24 cellular contexts compared by ENCODE assay signal in the genomic region with DNA sequence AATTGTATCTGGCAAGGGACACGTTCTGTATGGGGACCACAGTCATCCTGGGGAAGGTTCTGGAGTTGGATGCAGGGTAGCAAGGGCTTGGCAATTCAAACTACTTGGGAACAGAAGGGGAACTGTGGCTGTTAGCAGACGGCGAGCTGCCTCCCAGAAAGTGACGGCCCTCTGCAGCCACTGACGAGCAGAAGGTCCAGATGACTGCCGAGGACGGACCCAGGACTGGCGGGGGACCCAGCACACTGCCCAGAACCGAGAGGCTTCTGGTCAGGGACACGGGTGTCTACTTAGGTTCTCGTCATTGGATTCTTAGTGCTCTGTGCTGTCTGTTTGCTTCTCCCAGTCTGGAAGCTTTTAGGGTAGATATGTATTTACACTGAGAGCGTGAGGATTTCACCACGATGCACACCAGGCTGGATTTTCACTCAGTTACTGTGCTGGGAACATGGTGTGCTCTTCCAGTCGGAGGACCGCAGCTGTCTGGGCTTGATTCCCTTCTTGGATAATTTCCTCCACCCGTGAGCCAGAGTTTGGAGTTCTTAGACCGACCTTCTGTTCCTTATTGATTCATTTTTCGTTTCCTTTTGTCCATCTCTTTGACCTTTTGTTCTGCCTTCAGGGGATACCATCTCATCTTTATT. TPM values are rescaled to one million over a fixed set of nuclear protein-coding genes. Genes with fewer than 3 reads are reported as not detected.
A peak's percentile ranks its signal among the peaks of the same experiment; 100 is the strongest.
DNase-seq lines count a peak whose midpoint lies in the region; ATAC-seq and TF ChIP-seq lines count a peak whose summit lies in the region.
"Had no signal": no experiment of that assay in that cellular context is flagged by ENCODE, and none has a peak within 500 bp of the region (broad histone marks: within the 10 kb centered on the region; RNA-seq: fewer than 3 reads in every experiment).

No MANE protein-coding gene starts in this region.

- TF ChIP-seq CTCF in endodermal cell (conservative IDR thresholded peaks at IDR 0.05) = no peak
- TF ChIP-seq CTCF in stomach (IDR thresholded peaks at IDR 0.05) = no peak

- CTCF ChIA-PET in activated CD8-positive, alpha-beta memory T cell treated with anti-CD3 and anti-CD28 coated beads, Interleukin-2, amount 10 ng/mL, durations not matched to agents 7 days and 5 days (lab: Charles Lee) = no interaction called here

- no peak overlapping the region for H3K9ac ChIP-seq in endodermal cell (ENCODE audit: extremely low read depth, low read length, poor library complexity, severe bottlenecking)
- H3K9ac ChIP-seq: BLaER1 treated with 17β-estradiol and CSF1 and Interleukin-3, amounts not matched to agents 10 nM and 100 nM had no signal

- TF ChIP-seq POLR2A in stomach (IDR thresholded peaks at IDR 0.05) = no peak

- no peak for ATAC-seq in activated CD8-positive, alpha-beta memory T cell treated with anti-CD3 and anti-CD28 coated beads, Interleukin-2, amount 10 ng/mL, durations not matched to agents 7 days and 5 days
- ATAC-seq in HG02981 (IDR thresholded peaks at IDR 0.05; ENCODE audit: unreplicated experiment) = no peak
- ATAC-seq: activated CD8-positive, alpha-beta T cell treated with anti-CD3 and anti-CD28 coated beads, Interleukin-2, amount 10 ng/mL, durations not matched to agents 7 days and 5 days; activated naive CD8-positive, alpha-beta T cell treated with anti-CD3 and anti-CD28 coated beads, Interleukin-2, amount 50 U/mL, for 24 hours had no signal

- WGBS in endodermal cell (ENCODE audit: insufficient coverage in 1 of 2, insufficient read length in 1 of 2), 2 experiments = 82 to 87% methylated on average over 16 to 18 of the region's 18 CpGs
- 54 to 63% (median 58%) methylated on average over 18 of the region's 18 CpGs for WGBS in stomach, 5 donors

- H3K27ac ChIP-seq in endodermal cell (ENCODE audit: low read depth, low read length) = no peak overlapping the region
- H3K27ac ChIP-seq in stomach = peak overlapping the region in 2 of 5 donors; percentile 36 to 40
- H3K27ac ChIP-seq: BLaER1 treated with 17β-estradiol and CSF1 and Interleukin-3, amounts not matched to agents 10 nM and 100 nM; brain microvascular endothelial cell; uterus had no signal

- intact Hi-C loops in stomach (cut with DNase I; ENCODE audit: low total_unique reads) = no loop called here
- intact Hi-C loops in activated T-helper 2 cell treated with anti-CD3 and anti-CD28 coated beads, Interferon-gamma antibody, Interleukin-2, Interleukin-4, amounts not matched to agents 10 μg/mL and 5 μg/mL and 100 μg/mL, durations not matched to agents 14 hours and 24 hours and 36 hours (cut with micrococcal nuclease) = no loop called here

- H3K4me1 ChIP-seq in endodermal cell (ENCODE audit: control insufficient read depth, insufficient read depth, low read length) = no peaks in the 10 kb centered on the region
- no peaks in the 10 kb centered on the region for H3K4me1 ChIP-seq in stomach
- H3K4me1 ChIP-seq: prostate gland, uterus had no signal

- H3K9me3 ChIP-seq in endodermal cell (ENCODE audit: control insufficient read depth, low read length) (peaks cover 10% of the 10 kb centered on the region), stomach (peaks cover 0 to 8% (median 5%) of the 10 kb centered on the region in 4 donors)
- H3K9me3 ChIP-seq: prostate gland, uterus had no signal

- no peaks in the 10 kb centered on the region for H3K36me3 ChIP-seq in endodermal cell (ENCODE audit: control insufficient read depth, insufficient read depth, low read length)
- H3K36me3 ChIP-seq in stomach = no peaks in the 10 kb centered on the region
- H3K36me3 ChIP-seq: brain microvascular endothelial cell, prostate gland, uterus had no signal

- no peaks in the 10 kb centered on the region for H3K27me3 Mint-ChIP-seq in activated CD8-positive, alpha-beta memory T cell treated with anti-CD3 and anti-CD28 coated beads, Interleukin-2, amount 10 ng/mL, durations not matched to agents 7 days and 5 days
- peaks cover 16% of the 10 kb centered on the region for H3K27me3 Mint-ChIP-seq in endodermal cell (ENCODE audit: insufficient read depth)
- H3K27me3 Mint-ChIP-seq in activated T-helper 2 cell treated with anti-CD3 and anti-CD28 coated beads, Interferon-gamma antibody, Interleukin-2, Interleukin-4, amounts not matched to agents 10 μg/mL and 5 μg/mL and 100 μg/mL, durations not matched to agents 14 hours and 24 hours and 36 hours (ENCODE audit: low read depth) = no peaks in the 10 kb centered on the region
- H3K27me3 Mint-ChIP-seq: activated naive CD8-positive, alpha-beta T cell treated with anti-CD3 and anti-CD28 coated beads, Interleukin-2, amount 50 U/mL, for 24 hours had no signal

- peaks cover 18% of the 10 kb centered on the region for H3K36me3 Mint-ChIP-seq in activated CD8-positive, alpha-beta memory T cell treated with anti-CD3 and anti-CD28 coated beads, Interleukin-2, amount 10 ng/mL, durations not matched to agents 7 days and 5 days
- no peaks in the 10 kb centered on the region for H3K36me3 Mint-ChIP-seq in endodermal cell (ENCODE audit: low read depth)
- H3K36me3 Mint-ChIP-seq in activated T-helper 2 cell treated with anti-CD3 and anti-CD28 coated beads, Interferon-gamma antibody, Interleukin-2, Interleukin-4, amounts not matched to agents 10 μg/mL and 5 μg/mL and 100 μg/mL, durations not matched to agents 14 hours and 24 hours and 36 hours (ENCODE audit: low read depth) = peaks cover 14% of the 10 kb centered on the region

- H3K9me3 Mint-ChIP-seq in activated CD8-positive, alpha-beta memory T cell treated with anti-CD3 and anti-CD28 coated beads, Interleukin-2, amount 10 ng/mL, durations not matched to agents 7 days and 5 days (ENCODE audit: low read depth) = peaks cover 4% of the 10 kb centered on the region
- peaks cover 28% of the 10 kb centered on the region for H3K9me3 Mint-ChIP-seq in endodermal cell
- H3K9me3 Mint-ChIP-seq in activated T-helper 2 cell treated with anti-CD3 and anti-CD28 coated beads, Interferon-gamma antibody, Interleukin-2, Interleukin-4, amounts not matched to agents 10 μg/mL and 5 μg/mL and 100 μg/mL, durations not matched to agents 14 hours and 24 hours and 36 hours = peaks cover 14% of the 10 kb centered on the region

- H3K27ac Mint-ChIP-seq in activated CD8-positive, alpha-beta memory T cell treated with anti-CD3 and anti-CD28 coated beads, Interleukin-2, amount 10 ng/mL, durations not matched to agents 7 days and 5 days = no peak overlapping the region
- H3K27ac Mint-ChIP-seq in endodermal cell = no peak overlapping the region
- no peak overlapping the region for H3K27ac Mint-ChIP-seq in activated T-helper 2 cell treated with anti-CD3 and anti-CD28 coated beads, Interferon-gamma antibody, Interleukin-2, Interleukin-4, amounts not matched to agents 10 μg/mL and 5 μg/mL and 100 μg/mL, durations not matched to agents 14 hours and 24 hours and 36 hours
- H3K27ac Mint-ChIP-seq: activated CD8-positive, alpha-beta T cell treated with anti-CD3 and anti-CD28 coated beads, Interleukin-2, amount 10 ng/mL, durations not matched to agents 7 days and 5 days; activated naive CD8-positive, alpha-beta T cell treated with anti-CD3 and anti-CD28 coated beads, Interleukin-2, amount 50 U/mL, for 24 hours; activated T-helper 1 cell treated with anti-CD3 and anti-CD28 coated beads, Interleukin-12 subunit alpha, Interleukin-12 subunit beta, Interleukin-2, Interleukin-4 antibody, amounts not matched to agents 30 ng/mL and 10 ng/mL and 1 ng/mL, durations not matched to agents 14 hours and 24 hours and 36 hours; nephron had no signal

- H3K4me3 ChIP-seq in endodermal cell (ENCODE audit: low read length) = no peak overlapping the region
- H3K4me3 ChIP-seq in stomach = no peak overlapping the region
- H3K4me3 ChIP-seq: BLaER1 treated with 17β-estradiol and CSF1 and Interleukin-3, amounts not matched to agents 10 nM and 100 nM; prostate gland; uterus had no signal

- TF ChIP-seq EP300 in stomach (IDR thresholded peaks at IDR 0.05) = no peak

- no peaks in the 10 kb centered on the region for H3K4me1 Mint-ChIP-seq in activated CD8-positive, alpha-beta memory T cell treated with anti-CD3 and anti-CD28 coated beads, Interleukin-2, amount 10 ng/mL, durations not matched to agents 7 days and 5 days
- H3K4me1 Mint-ChIP-seq in endodermal cell = peaks cover 1% of the 10 kb centered on the region
- no peaks in the 10 kb centered on the region for H3K4me1 Mint-ChIP-seq in activated T-helper 2 cell treated with anti-CD3 and anti-CD28 coated beads, Interferon-gamma antibody, Interleukin-2, Interleukin-4, amounts not matched to agents 10 μg/mL and 5 μg/mL and 100 μg/mL, durations not matched to agents 14 hours and 24 hours and 36 hours (ENCODE audit: low read depth)
- H3K4me1 Mint-ChIP-seq: activated naive CD8-positive, alpha-beta T cell treated with anti-CD3 and anti-CD28 coated beads, Interleukin-2, amount 50 U/mL, for 24 hours; IgD-negative memory B cell; nephron had no signal

- peak; percentile 21 for DNase-seq in activated CD8-positive, alpha-beta memory T cell treated with anti-CD3 and anti-CD28 coated beads for 24 hours
- DNase-seq in activated CD8-positive, alpha-beta memory T cell treated with anti-CD3 and anti-CD28 coated beads, Interleukin-2, amount 10 ng/mL, durations not matched to agents 7 days and 5 days = no peak
- DNase-seq in endodermal cell (peak; percentile 13), mesenteric fat pad (ENCODE audit: low spot score) (peak; percentile 78), stomach (peak; percentile 23), KG1 (lab: John Stamatoyannopoulos, UW) (no peak)
- DNase-seq in activated T-helper 2 cell treated with anti-CD3 and anti-CD28 coated beads, Interferon-gamma antibody, Interleukin-2, Interleukin-4, amounts not matched to agents 10 μg/mL and 5 μg/mL and 100 μg/mL, durations not matched to agents 14 hours and 24 hours and 36 hours (ENCODE audit: low spot score) = no peak
- DNase-seq: activated CD8-positive, alpha-beta T cell treated with anti-CD3 and anti-CD28 coated beads, Interleukin-2, amount 10 ng/mL, durations not matched to agents 7 days and 5 days; activated naive CD8-positive, alpha-beta T cell treated with anti-CD3 and anti-CD28 coated beads, Interleukin-2, amount 50 U/mL, for 24 hours; brain microvascular endothelial cell; mesendoderm; MM.1S; NCI-H2171; NCI-H526 treated with DMSO at 0.1 percent for 48 hours; substantia nigra; T1000 had no signal

- no peak overlapping the region for H3K4me3 Mint-ChIP-seq in activated CD8-positive, alpha-beta memory T cell treated with anti-CD3 and anti-CD28 coated beads, Interleukin-2, amount 10 ng/mL, durations not matched to agents 7 days and 5 days
- no peak overlapping the region for H3K4me3 Mint-ChIP-seq in endodermal cell
- H3K4me3 Mint-ChIP-seq in activated T-helper 2 cell treated with anti-CD3 and anti-CD28 coated beads, Interferon-gamma antibody, Interleukin-2, Interleukin-4, amounts not matched to agents 10 μg/mL and 5 μg/mL and 100 μg/mL, durations not matched to agents 14 hours and 24 hours and 36 hours (ENCODE audit: low read depth) = no peak overlapping the region
- H3K4me3 Mint-ChIP-seq: activated CD8-positive, alpha-beta T cell treated with anti-CD3 and anti-CD28 coated beads, Interleukin-2, amount 10 ng/mL, durations not matched to agents 7 days and 5 days; activated naive CD8-positive, alpha-beta T cell treated with anti-CD3 and anti-CD28 coated beads, Interleukin-2, amount 50 U/mL, for 24 hours; activated T-helper 1 cell treated with anti-CD3 and anti-CD28 coated beads, Interleukin-12 subunit alpha, Interleukin-12 subunit beta, Interleukin-2, Interleukin-4 antibody, amounts not matched to agents 30 ng/mL and 10 ng/mL and 1 ng/mL, durations not matched to agents 14 hours and 24 hours and 36 hours; IgD-negative memory B cell; nephron had no signal

- H3K27me3 ChIP-seq in endodermal cell (ENCODE audit: control insufficient read depth, insufficient read depth, low read length, poor library complexity, severe bottlenecking) (peaks cover 19% of the 10 kb centered on the region), stomach (peaks cover 0 to 24% (median 0%) of the 10 kb centered on the region in 3 donors)
- H3K27me3 ChIP-seq: BLaER1 treated with 17β-estradiol and CSF1 and Interleukin-3, amounts not matched to agents 10 nM and 100 nM; brain microvascular endothelial cell; uterus had no signal

RNA-seq across cellular contexts. Expression of a gene that starts 13.4 kb away (rescaled TPM):
- total RNA-seq in activated CD8-positive, alpha-beta memory T cell treated with anti-CD3 and anti-CD28 coated beads, Interleukin-2, amount 10 ng/mL, durations not matched to agents 7 days and 5 days = 10 to 100 TPM; 14.4 to 35.4 TPM
- total RNA-seq in endodermal cell (under 1 TPM; 0.55 to 0.71 TPM), mesenteric fat pad (1.9 TPM), stomach (10 to 100 TPM; 11.7 to 68.9 (median 21.9) TPM)
- polyA plus RNA-seq in endodermal cell (2013, experiment 1 of 2) = 0.82 TPM
- polyA plus RNA-seq in endodermal cell (2013, experiment 2 of 2) = 0.75 TPM
- 10 to 100 TPM in 1 of 3 donors, 1 to 10 TPM in 2; 8.5 to 12.8 (median 9.8) TPM for polyA plus RNA-seq in stomach
- 24.9 and 27.4 TPM in 2 replicates for total RNA-seq in activated T-helper 2 cell treated with anti-CD3 and anti-CD28 coated beads, Interferon-gamma antibody, Interleukin-2, Interleukin-4, amounts not matched to agents 10 μg/mL and 5 μg/mL and 100 μg/mL, durations not matched to agents 14 hours and 24 hours and 36 hours
- polyA plus RNA-seq: IgD-negative memory B cell had no signal

RNA-seq across cellular contexts. Expression of a gene that starts 44.0 kb away (rescaled TPM):
- total RNA-seq in activated CD8-positive, alpha-beta memory T cell treated with anti-CD3 and anti-CD28 coated beads, Interleukin-2, amount 10 ng/mL, durations not matched to agents 7 days and 5 days = not detected
- total RNA-seq in endodermal cell (not detected), mesenteric fat pad (not detected), stomach (under 1 TPM in 1 of 5 donors, not detected in 4; 0.89 TPM)
- not detected for polyA plus RNA-seq in endodermal cell (2013, experiment 1 of 2)
- polyA plus RNA-seq in endodermal cell (2013, experiment 2 of 2) = not detected
- polyA plus RNA-seq in stomach = under 1 TPM in 1 of 3 donors, not detected in 2; 0.46 TPM
- not detected in 2 replicates for total RNA-seq in activated T-helper 2 cell treated with anti-CD3 and anti-CD28 coated beads, Interferon-gamma antibody, Interleukin-2, Interleukin-4, amounts not matched to agents 10 μg/mL and 5 μg/mL and 100 μg/mL, durations not matched to agents 14 hours and 24 hours and 36 hours
- total RNA-seq: activated CD8-positive, alpha-beta T cell treated with anti-CD3 and anti-CD28 coated beads, Interleukin-2, amount 10 ng/mL, durations not matched to agents 7 days and 5 days; activated T-helper 1 cell treated with anti-CD3 and anti-CD28 coated beads, Interleukin-12 subunit alpha, Interleukin-12 subunit beta, Interleukin-2, Interleukin-4 antibody, amounts not matched to agents 30 ng/mL and 10 ng/mL and 1 ng/mL, durations not matched to agents 14 hours and 24 hours and 36 hours; endothelial cell of umbilical vein; prostate gland; uterus had no signal
- polyA plus RNA-seq: endothelial cell of umbilical vein, IgD-negative memory B cell had no signal

RNA-seq across cellular contexts. Expression of a gene that starts 52.1 kb away (rescaled TPM):
- total RNA-seq in activated CD8-positive, alpha-beta memory T cell treated with anti-CD3 and anti-CD28 coated beads, Interleukin-2, amount 10 ng/mL, durations not matched to agents 7 days and 5 days = 10 to 100 TPM; 54.0 to 75.8 TPM
- 10 to 100 TPM; 58.9 to 61.9 TPM for total RNA-seq in endodermal cell
- polyA plus RNA-seq in endodermal cell (2013, experiment 1 of 2) = 43.3 TPM
- 41.5 TPM for polyA plus RNA-seq in endodermal cell (2013, experiment 2 of 2)
- 18.2 TPM for total RNA-seq in mesenteric fat pad
- total RNA-seq in stomach = 100 to 1,000 TPM in 1 of 5 donors, 10 to 100 TPM in 4; 26.6 to 197 (median 58.3) TPM
- polyA plus RNA-seq in stomach = 10 to 100 TPM; 17.7 to 38.0 (median 23.3) TPM
- total RNA-seq in activated T-helper 2 cell treated with anti-CD3 and anti-CD28 coated beads, Interferon-gamma antibody, Interleukin-2, Interleukin-4, amounts not matched to agents 10 μg/mL and 5 μg/mL and 100 μg/mL, durations not matched to agents 14 hours and 24 hours and 36 hours = 49.6 and 51.1 TPM in 2 replicates

RNA-seq across cellular contexts. Expression of a gene that starts 53.0 kb away (rescaled TPM):
- not detected for total RNA-seq in activated CD8-positive, alpha-beta memory T cell treated with anti-CD3 and anti-CD28 coated beads, Interleukin-2, amount 10 ng/mL, durations not matched to agents 7 days and 5 days
- total RNA-seq in endodermal cell (not detected), mesenteric fat pad (not detected), stomach (not detected)
- polyA plus RNA-seq in endodermal cell (2013, experiment 1 of 2) = not detected
- polyA plus RNA-seq in endodermal cell (2013, experiment 2 of 2) = not detected
- polyA plus RNA-seq in stomach = not detected
- total RNA-seq in activated T-helper 2 cell treated with anti-CD3 and anti-CD28 coated beads, Interferon-gamma antibody, Interleukin-2, Interleukin-4, amounts not matched to agents 10 μg/mL and 5 μg/mL and 100 μg/mL, durations not matched to agents 14 hours and 24 hours and 36 hours = not detected in 2 replicates
- total RNA-seq: activated CD8-positive, alpha-beta T cell treated with anti-CD3 and anti-CD28 coated beads, Interleukin-2, amount 10 ng/mL, durations not matched to agents 7 days and 5 days; activated T-helper 1 cell treated with anti-CD3 and anti-CD28 coated beads, Interleukin-12 subunit alpha, Interleukin-12 subunit beta, Interleukin-2, Interleukin-4 antibody, amounts not matched to agents 30 ng/mL and 10 ng/mL and 1 ng/mL, durations not matched to agents 14 hours and 24 hours and 36 hours; endothelial cell of umbilical vein; prostate gland; uterus had no signal
- polyA plus RNA-seq: endothelial cell of umbilical vein, IgD-negative memory B cell had no signal

Comparison
In these comparisons a context has a peak if more than half of its experiments do, and no peak if none do; other contexts are left out.
1. DNase-seq: peak in activated CD8-positive, alpha-beta memory T cell treated with anti-CD3 and anti-CD28 coated beads for 24 hours (single experiment), endodermal cell (single experiment), mesenteric fat pad (single experiment) and stomach (single experiment); none in activated CD8-positive, alpha-beta memory T cell treated with anti-CD3 and anti-CD28 coated beads, Interleukin-2, amount 10 ng/mL, durations not matched to agents 7 days and 5 days (single experiment), activated T-helper 2 cell treated with anti-CD3 and anti-CD28 coated beads, Interferon-gamma antibody, Interleukin-2, Interleukin-4, amounts not matched to agents 10 μg/mL and 5 μg/mL and 100 μg/mL, durations not matched to agents 14 hours and 24 hours and 36 hours (single experiment) and KG1 (single experiment).